ENCODE assay signal across 1 cellular context in genomic region chr16:48608871-48609452, GRCh38.
TF ChIP-seq lines count a peak whose summit lies in the region.

No MANE protein-coding gene starts in this region.

TF ChIP-seq in HepG2, 621 proteins besides CTCF, POLR2A, EP300 and RAD21 (continued from another document):
- TF ChIP-seq PRPF4 (IDR thresholded peaks at IDR 0.05; ENCODE audit: low read depth, low read length, poor library complexity, severe bottlenecking) (no peak), TCF7L2 (IDR thresholded peaks at IDR 0.05; ENCODE audit: low read depth, low read length) (no peak), YY1 (IDR thresholded peaks at IDR 0.05; ENCODE audit: insufficient read depth, insufficient replicate concordance, low read depth, low read length) (no peak), CENPT (CRISPR knock-in tag; IDR thresholded peaks at IDR 0.05; ENCODE audit: low read depth) (no peak), GFI1 (CRISPR knock-in tag; IDR thresholded peaks at IDR 0.05; ENCODE audit: borderline replicate concordance) (0 out of 2 replicates have a peak, but pooled peaks have one; percentile 18), GATAD2A (CRISPR knock-in tag; IDR thresholded peaks at IDR 0.05) (no peak), LCORL (IDR thresholded peaks at IDR 0.05) (no peak), LCORL (CRISPR knock-in tag; IDR thresholded peaks at IDR 0.05) (peak; percentile 45; the same call in 1 of the 2 replicates), ATM (IDR thresholded peaks at IDR 0.05; ENCODE audit: borderline replicate concordance) (no peak), MLXIP (CRISPR knock-in tag; IDR thresholded peaks at IDR 0.05; ENCODE audit: borderline replicate concordance) (no peak), HMGXB4 (CRISPR knock-in tag; IDR thresholded peaks at IDR 0.05; ENCODE audit: borderline replicate concordance in 1 of 2, low read depth in 1 of 2) (0 out of 4 replicates have a peak, but pooled peaks of 1 of the 2 experiments have one; percentile 12)
- TF ChIP-seq, protein P1, sequence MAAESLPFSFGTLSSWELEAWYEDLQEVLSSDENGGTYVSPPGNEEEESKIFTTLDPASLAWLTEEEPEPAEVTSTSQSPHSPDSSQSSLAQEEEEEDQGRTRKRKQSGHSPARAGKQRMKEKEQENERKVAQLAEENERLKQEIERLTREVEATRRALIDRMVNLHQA (CRISPR knock-in tag; IDR thresholded peaks at IDR 0.05) = no peak
- TF ChIP-seq, protein P2, sequence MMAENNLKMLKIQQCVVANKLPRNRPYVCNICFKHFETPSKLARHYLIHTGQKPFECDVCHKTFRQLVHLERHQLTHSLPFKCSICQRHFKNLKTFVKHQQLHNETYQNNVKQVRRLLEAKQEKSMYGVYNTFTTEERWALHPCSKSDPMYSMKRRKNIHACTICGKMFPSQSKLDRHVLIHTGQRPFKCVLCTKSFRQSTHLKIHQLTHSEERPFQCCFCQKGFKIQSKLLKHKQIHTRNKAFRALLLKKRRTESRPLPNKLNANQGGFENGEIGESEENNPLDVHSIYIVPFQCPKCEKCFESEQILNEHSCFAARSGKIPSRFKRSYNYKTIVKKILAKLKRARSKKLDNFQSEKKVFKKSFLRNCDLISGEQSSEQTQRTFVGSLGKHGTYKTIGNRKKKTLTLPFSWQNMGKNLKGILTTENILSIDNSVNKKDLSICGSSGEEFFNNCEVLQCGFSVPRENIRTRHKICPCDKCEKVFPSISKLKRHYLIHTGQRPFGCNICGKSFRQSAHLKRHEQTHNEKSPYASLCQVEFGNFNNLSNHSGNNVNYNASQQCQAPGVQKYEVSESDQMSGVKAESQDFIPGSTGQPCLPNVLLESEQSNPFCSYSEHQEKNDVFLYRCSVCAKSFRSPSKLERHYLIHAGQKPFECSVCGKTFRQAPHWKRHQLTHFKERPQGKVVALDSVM (CRISPR knock-in tag; IDR thresholded peaks at IDR 0.05) = peak; percentile 84
